Comparison of ENCODE assay signal across 8 cellular contexts in the genomic region with DNA sequence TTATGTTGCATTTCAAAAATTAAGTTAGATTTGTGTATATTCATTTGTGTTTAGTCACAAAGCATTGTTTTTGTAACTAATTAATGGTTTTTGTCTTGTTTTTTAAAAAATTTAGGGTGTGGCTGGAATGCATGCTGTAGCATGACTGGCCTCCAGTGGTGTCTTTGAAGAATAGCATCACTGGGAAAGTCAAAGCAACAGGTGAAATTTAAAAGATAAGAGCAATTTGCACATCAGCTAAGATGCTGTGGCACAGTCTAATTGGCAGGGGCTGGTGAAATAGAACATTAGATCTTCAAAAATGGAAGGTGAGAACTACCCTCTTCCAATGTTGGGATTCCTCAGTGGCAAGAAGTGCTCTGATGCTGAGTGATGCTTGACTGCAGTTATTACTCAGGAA. TPM values are rescaled to one million over a fixed set of nuclear protein-coding genes. Genes with fewer than 3 reads are reported as not detected.
DNase-seq lines count a peak whose midpoint lies in the region; ATAC-seq, FAIRE-seq and TF ChIP-seq lines count a peak whose summit lies in the region.

No MANE protein-coding gene starts in this region.

- H3K27ac ChIP-seq in GM12878 (ENCODE audit: control insufficient read depth, insufficient read depth) (no peak overlapping the region), suprapubic skin (no peak overlapping the region)
- H3K27ac ChIP-seq in CD4-positive, alpha-beta memory T cell (ENCODE audit: low read depth, low read length), result no peak overlapping the region

- H3K4me1 ChIP-seq in Loucy (ENCODE audit: insufficient read depth, low read length, poor library complexity, severe bottlenecking) (no peaks in the 10 kb centered on the region), GM12878 (ENCODE audit: control insufficient read depth, insufficient read depth, low read length) (no peaks in the 10 kb centered on the region), suprapubic skin (no peaks in the 10 kb centered on the region)
- H3K4me1 ChIP-seq in CD4-positive, alpha-beta memory T cell (ENCODE audit: insufficient read depth, low read length), result no peaks in the 10 kb centered on the region

- TF ChIP-seq POLR2A in GM12878 (IDR thresholded peaks at IDR 0.05; ENCODE audit: low read depth, low read length) (no peak), suprapubic skin (IDR thresholded peaks at IDR 0.05) (no peak)

- H3K9ac ChIP-seq in Loucy (ENCODE audit: low read depth, low read length, poor library complexity, severe bottlenecking), result no peak overlapping the region
- H3K9ac ChIP-seq in GM12878 (ENCODE audit: control insufficient read depth, insufficient read depth, low read length), result no peak overlapping the region

- H3K27me3 ChIP-seq in Loucy (ENCODE audit: insufficient read depth, low read length, poor library complexity, severe bottlenecking), result no peaks in the 10 kb centered on the region
- no peaks in the 10 kb centered on the region for H3K27me3 ChIP-seq in GM12878 (replicated peaks in 1 of 2; ENCODE audit: control insufficient read depth in 2 of 2, insufficient read depth in 2 of 2, low read length in 1 of 2)
- H3K27me3 ChIP-seq in suprapubic skin, result no peaks in the 10 kb centered on the region
- H3K27me3 ChIP-seq in CD4-positive, alpha-beta memory T cell (ENCODE audit: insufficient read depth, low read length), result no peaks in the 10 kb centered on the region

- no peaks in the 10 kb centered on the region for H3K36me3 ChIP-seq in Loucy (ENCODE audit: insufficient read depth, low read length)
- no peaks in the 10 kb centered on the region for H3K36me3 ChIP-seq in GM12878 (ENCODE audit: control insufficient read depth in 2 of 2, insufficient read depth in 2 of 2, low read length in 1 of 2)
- no peaks in the 10 kb centered on the region for H3K36me3 ChIP-seq in suprapubic skin
- H3K36me3 ChIP-seq in CD4-positive, alpha-beta memory T cell (ENCODE audit: insufficient read depth, low read length), result no peaks in the 10 kb centered on the region

- H3K79me2 ChIP-seq in Loucy (ENCODE audit: insufficient read depth, low read length) (no peaks in the 10 kb centered on the region), GM12878 (ENCODE audit: control insufficient read depth, insufficient read depth, low read length) (no peaks in the 10 kb centered on the region)

- peak; percentile 53; the same call in 2 of the 3 replicates for ATAC-seq in GM12878

- FAIRE-seq in GM12878 (lab: Jason Lieb, UNC), result no peak

- no peak overlapping the region for H3K4me3 Mint-ChIP-seq in CD4-positive, alpha-beta memory T cell
- H3K4me3 Mint-ChIP-seq in CD14-positive monocyte, result no peak overlapping the region

- H3K27ac Mint-ChIP-seq in CD4-positive, alpha-beta memory T cell, result no peak overlapping the region
- H3K27ac Mint-ChIP-seq in CD14-positive monocyte, result no peak overlapping the region

- BruUV-seq in GM12878 (replicated peaks; lab: Mats Ljungman, UMichigan), result no TSS peak

- no peak overlapping the region for H3K4me3 ChIP-seq in Loucy (ENCODE audit: low read length, poor library complexity, severe bottlenecking)
- no peak overlapping the region for H3K4me3 ChIP-seq in GM12878
- no peak overlapping the region for H3K4me3 ChIP-seq in suprapubic skin
- H3K4me3 ChIP-seq in CD4-positive, alpha-beta memory T cell (ENCODE audit: low read length in 2 of 2), result no peak overlapping the region

- intact Hi-C loops in GM12878 (cut with micrococcal nuclease; ENCODE audit: unreplicated experiment), result loop anchor here (1.0 to 2.0 kb wide), 2 partner anchors 144 to 328 kb away; no protein-coding TSS in a partner anchor
- intact Hi-C loops in CD4-positive, alpha-beta memory T cell (cut with micrococcal nuclease), result no loop called here
- intact Hi-C loops in CD14-positive monocyte (cut with micrococcal nuclease), result no loop called here

- H3K4me2 ChIP-seq in Loucy (ENCODE audit: low read depth, low read length, poor library complexity, severe bottlenecking), result no peak overlapping the region
- H3K4me2 ChIP-seq in GM12878 (ENCODE audit: control insufficient read depth, insufficient read depth), result no peak overlapping the region

- H4K20me1 ChIP-seq in Loucy (ENCODE audit: insufficient read depth, low read length, poor library complexity, severe bottlenecking) (no peaks in the 10 kb centered on the region), GM12878 (ENCODE audit: control insufficient read depth, insufficient read depth) (no peaks in the 10 kb centered on the region)

- SMC1A ChIA-PET in GM12878 (lab: Charles Lee; ENCODE audit: uncharacterized antibody, unreplicated experiment), result interaction anchor here (0.7 to 1.9 kb wide), 3 partner anchors 13 to 153 kb away, joined by 3 to 5 read pairs (median 3); no protein-coding TSS in a partner anchor

- H3K27me3 Mint-ChIP-seq in CD4-positive, alpha-beta memory T cell, result no peaks in the 10 kb centered on the region
- H3K27me3 Mint-ChIP-seq in CD14-positive monocyte (ENCODE audit: low read depth in 3 of 3), result peaks cover 0 to 2% (median 0%) of the 10 kb centered on the region in 3 donors

- CTCF ChIA-PET in GM12878 (lab: Yijun Ruan, JAX), result interaction anchor here (0.6 to 5.9 kb wide), 12 partner anchors 11 to 332 kb away, joined by 3 to 25 read pairs (median 5); no protein-coding TSS in a partner anchor
- CTCF ChIA-PET in CD4-positive, alpha-beta memory T cell (lab: Charles Lee; ENCODE audit: partially characterized antibody), result no interaction called here

- no peaks in the 10 kb centered on the region for H3K36me3 Mint-ChIP-seq in CD4-positive, alpha-beta memory T cell
- no peaks in the 10 kb centered on the region for H3K36me3 Mint-ChIP-seq in CD14-positive monocyte

- POLR2A ChIA-PET in GM12878 (lab: Charles Lee), result no interaction called here
- POLR2A ChIA-PET in CD4-positive, alpha-beta memory T cell (lab: Charles Lee; ENCODE audit: partially characterized antibody), result no interaction called here

- RAD21 ChIA-PET in GM12878 (lab: Charles Lee; ENCODE audit: unreplicated experiment), result interaction anchor here (0.9 kb wide), 1 partner anchor 143 kb away, joined by 3 read pairs; no protein-coding TSS in a partner anchor

- H2AFZ ChIP-seq in Loucy (ENCODE audit: low read length) (no peak overlapping the region), GM12878 (ENCODE audit: control insufficient read depth, low read depth, low read length) (no peak overlapping the region)

- no peak for TF ChIP-seq EP300 in GM12878 (IDR thresholded peaks at IDR 0.05; ENCODE audit: borderline replicate concordance in 1 of 2, control insufficient read depth in 1 of 2, low read depth in 2 of 2, low read length in 2 of 2)
- TF ChIP-seq EP300 in suprapubic skin (IDR thresholded peaks at IDR 0.05), result no peak

- peaks cover 0 to 2% (median 0%) of the 10 kb centered on the region in 8 donors for H3K9me3 Mint-ChIP-seq in CD4-positive, alpha-beta memory T cell
- H3K9me3 Mint-ChIP-seq in CD14-positive monocyte, result no peaks in the 10 kb centered on the region

- H3K9me2 ChIP-seq in Loucy (replicated peaks; ENCODE audit: low read depth, low read length), result no peaks in the 10 kb centered on the region

- in situ Hi-C loops in GM12878 (cut with MboI), result no loop called here

- H3K9me3 ChIP-seq in Loucy (ENCODE audit: insufficient read depth, low read depth, low read length) (no peaks in the 10 kb centered on the region), GM12878 (replicated peaks; ENCODE audit: control insufficient read depth, insufficient read depth, low read length) (no peaks in the 10 kb centered on the region), suprapubic skin (no peaks in the 10 kb centered on the region)
- no peaks in the 10 kb centered on the region for H3K9me3 ChIP-seq in CD4-positive, alpha-beta memory T cell (ENCODE audit: control insufficient read depth in 1 of 2, low read length in 2 of 2)

- TF ChIP-seq CTCF in GM10266 (IDR thresholded peaks at IDR 0.05; ENCODE audit: control insufficient read depth, insufficient read depth, low read depth, missing control alignments), result peak; percentile 62
- TF ChIP-seq CTCF in Loucy (conservative IDR thresholded peaks at IDR 0.05; ENCODE audit: low read length), result peak; percentile 97
- peak; percentile 62 to 68 (median 64); a peak in 5 of 6 replicates for TF ChIP-seq CTCF in GM12878 (IDR thresholded peaks at IDR 0.05 in 2 of 3, conservative IDR thresholded peaks at IDR 0.05 in 1 of 3; ENCODE audit: control insufficient read depth in 2 of 3, extremely low read depth in 1 of 3, insufficient read depth in 1 of 3, low read depth in 3 of 3, low read length in 3 of 3)
- TF ChIP-seq CTCF in suprapubic skin (IDR thresholded peaks at IDR 0.05), result peak in 1 of 2 donors; percentile 44
- TF ChIP-seq CTCF in CD14-positive monocyte (IDR thresholded peaks at IDR 0.05), result no peak

- no peaks in the 10 kb centered on the region for H3F3A ChIP-seq in Loucy (ENCODE audit: low read depth)

- TF ChIP-seq RAD21 in GM12878 (IDR thresholded peaks at IDR 0.05; ENCODE audit: insufficient read depth, low read depth, low read length), result peak; percentile 76

- DNase-seq in GM10266 (ENCODE audit: extremely low spot score), result peak; percentile 15
- DNase-seq in GM12878 (ENCODE audit: low read depth, low spot score), result no peak
- DNase-seq in myocyte (ENCODE audit: low read depth), result peak; percentile 26
- DNase-seq in suprapubic skin (ENCODE audit: low spot score in 2 of 2), result no peak
- DNase-seq in CD4-positive, alpha-beta memory T cell, result no peak
- DNase-seq in activated CD8-positive, alpha-beta memory T cell treated with anti-CD3 and anti-CD28 coated beads, Interleukin-2, amount 50 U/mL, for 48 hours, result no peak
- no peak for DNase-seq in CD14-positive monocyte (ENCODE audit: low spot score)

- H3K4me1 Mint-ChIP-seq in CD4-positive, alpha-beta memory T cell, result no peaks in the 10 kb centered on the region
- H3K4me1 Mint-ChIP-seq in CD14-positive monocyte, result no peaks in the 10 kb centered on the region

RNA-seq across cellular contexts. Expression of a gene that starts 45.3 kb away (rescaled TPM):
- 201 and 228 TPM in 2 replicates for total RNA-seq in GM12878 (2013; cell fraction: nucleolus; rRNA removed)
- total RNA-seq in GM12878 (2014; rRNA removed), result 9.0 and 9.4 TPM in 2 replicates
- total RNA-seq in GM12878 (2014; rRNA removed; fragmentation: Illumina TruSeq; extraction: Trizol), result 9.4 and 10.6 TPM in 2 replicates
- 10.2 and 13.0 TPM in 2 replicates for total RNA-seq in GM12878 (2021)
- polyA plus RNA-seq in GM12878 (2011; ENCODE audit: low read depth), result 1.5 TPM
- 4.7 and 5.7 TPM in 2 replicates for polyA plus RNA-seq in GM12878 (2011; rRNA removed)
- 2.8 and 5.1 TPM in 2 replicates for polyA plus RNA-seq in GM12878 (2011; cell fraction: cytosol; rRNA removed)
- 21.4 and 23.4 TPM in 2 replicates for polyA plus RNA-seq in GM12878 (2011; cell fraction: nucleus; rRNA removed)
- 1.8 and 2.0 TPM in 2 replicates for polyA plus RNA-seq in GM12878 (2012)
- 6.1 and 9.6 TPM in 2 replicates for polyA plus RNA-seq in GM12878 (2014; fragmentation: Illumina TruSeq; extraction: Trizol)
- 1 to 10 TPM; 1.6 to 2.3 TPM for polyA plus RNA-seq in GM12878 (2014; fragmentation: Nextera tagmentation; extraction: Ambion mirVana)
- 3.5 and 3.8 TPM in 2 replicates for polyA plus RNA-seq in GM12878 (2014; rRNA removed)
- 1 to 10 TPM; 2.3 to 3.1 TPM for polyA plus RNA-seq in GM12878 (2016; fragmentation: Nextera tagmentation; extraction: Ambion mirVana)
- 53.3 and 64.6 TPM in 2 replicates for polyA minus RNA-seq in GM12878 (2011; rRNA and poly(A)+ RNA removed)
- 4.9 and 6.0 TPM in 2 replicates for polyA minus RNA-seq in GM12878 (2011; cell fraction: cytosol; rRNA and poly(A)+ RNA removed)
- polyA minus RNA-seq in GM12878 (2011; cell fraction: nucleus; rRNA and poly(A)+ RNA removed), result 82.6 and 106 TPM in 2 replicates
- total RNA-seq in myocyte, result 112 and 163 TPM in 2 replicates
- 60.7 TPM for polyA plus RNA-seq in myocyte (2012)
- 10 to 100 TPM in 2 of 4 donors, 1 to 10 TPM in 2; 7.7 to 15.2 (median 11.2) TPM for total RNA-seq in suprapubic skin
- total RNA-seq in CD4-positive, alpha-beta memory T cell, result not detected
- not detected for polyA plus RNA-seq in CD4-positive, alpha-beta memory T cell
- not detected for polyA plus RNA-seq in CD14-positive monocyte

Comparison
In these comparisons a context has a peak if more than half of its experiments do, and no peak if none do; other contexts are left out.
1. DNase-seq: peak in GM10266 (single experiment) and myocyte (single experiment); none in GM12878 (single experiment), suprapubic skin (0 of 2), CD4-positive, alpha-beta memory T cell (0 of 5), activated CD8-positive, alpha-beta memory T cell treated with anti-CD3 and anti-CD28 coated beads, Interleukin-2, amount 50 U/mL, for 48 hours (single experiment) and CD14-positive monocyte (single experiment).
2. RNA of a gene that starts 45.3 kb away (total RNA-seq): 112 to 163 TPM in myocyte, 7.7 to 15.2 TPM in suprapubic skin and 9.0 to 228 TPM in GM12878; not detected in CD4-positive, alpha-beta memory T cell; every median in the first group is over 4 times any median in the second.